In the genomic region with DNA sequence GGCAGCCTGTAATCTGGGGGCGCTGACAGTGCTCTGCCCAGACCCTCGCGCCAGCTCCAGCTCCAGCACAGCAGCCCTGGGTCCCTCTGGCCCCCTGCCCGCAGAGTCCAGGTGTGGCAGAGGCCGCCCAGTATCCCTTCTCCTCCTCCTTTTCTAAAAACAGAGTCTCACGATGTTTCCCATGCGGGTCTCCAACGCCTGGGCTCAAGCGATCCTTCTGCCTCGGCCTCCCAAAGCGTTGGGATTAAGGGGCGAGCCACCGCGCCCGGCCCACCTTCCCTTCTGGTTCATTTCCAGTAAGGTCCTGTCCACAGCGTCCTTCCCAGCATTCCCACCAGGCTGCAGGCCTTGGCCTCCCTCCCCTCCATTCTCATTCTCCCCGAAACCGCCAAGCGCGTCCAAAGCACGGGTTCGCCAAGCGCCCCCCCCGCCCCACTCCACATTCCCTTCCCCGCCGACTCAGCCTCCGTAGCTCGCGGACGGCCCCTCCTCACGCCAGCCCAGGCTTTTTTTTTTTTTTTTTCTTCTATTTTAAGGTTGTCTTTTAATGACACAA, we compare ENCODE assay signal across 1 cellular context.
TF ChIP-seq lines count a peak whose summit lies in the region.

No MANE protein-coding gene starts in this region.

TF ChIP-seq in GM23338, 12 proteins besides CTCF, POLR2A, EP300 and RAD21 (continued from another document):
- no peak for TF ChIP-seq STAT1 (IDR thresholded peaks at IDR 0.05; ENCODE audit: unreplicated experiment)
- TF ChIP-seq, protein P1, sequence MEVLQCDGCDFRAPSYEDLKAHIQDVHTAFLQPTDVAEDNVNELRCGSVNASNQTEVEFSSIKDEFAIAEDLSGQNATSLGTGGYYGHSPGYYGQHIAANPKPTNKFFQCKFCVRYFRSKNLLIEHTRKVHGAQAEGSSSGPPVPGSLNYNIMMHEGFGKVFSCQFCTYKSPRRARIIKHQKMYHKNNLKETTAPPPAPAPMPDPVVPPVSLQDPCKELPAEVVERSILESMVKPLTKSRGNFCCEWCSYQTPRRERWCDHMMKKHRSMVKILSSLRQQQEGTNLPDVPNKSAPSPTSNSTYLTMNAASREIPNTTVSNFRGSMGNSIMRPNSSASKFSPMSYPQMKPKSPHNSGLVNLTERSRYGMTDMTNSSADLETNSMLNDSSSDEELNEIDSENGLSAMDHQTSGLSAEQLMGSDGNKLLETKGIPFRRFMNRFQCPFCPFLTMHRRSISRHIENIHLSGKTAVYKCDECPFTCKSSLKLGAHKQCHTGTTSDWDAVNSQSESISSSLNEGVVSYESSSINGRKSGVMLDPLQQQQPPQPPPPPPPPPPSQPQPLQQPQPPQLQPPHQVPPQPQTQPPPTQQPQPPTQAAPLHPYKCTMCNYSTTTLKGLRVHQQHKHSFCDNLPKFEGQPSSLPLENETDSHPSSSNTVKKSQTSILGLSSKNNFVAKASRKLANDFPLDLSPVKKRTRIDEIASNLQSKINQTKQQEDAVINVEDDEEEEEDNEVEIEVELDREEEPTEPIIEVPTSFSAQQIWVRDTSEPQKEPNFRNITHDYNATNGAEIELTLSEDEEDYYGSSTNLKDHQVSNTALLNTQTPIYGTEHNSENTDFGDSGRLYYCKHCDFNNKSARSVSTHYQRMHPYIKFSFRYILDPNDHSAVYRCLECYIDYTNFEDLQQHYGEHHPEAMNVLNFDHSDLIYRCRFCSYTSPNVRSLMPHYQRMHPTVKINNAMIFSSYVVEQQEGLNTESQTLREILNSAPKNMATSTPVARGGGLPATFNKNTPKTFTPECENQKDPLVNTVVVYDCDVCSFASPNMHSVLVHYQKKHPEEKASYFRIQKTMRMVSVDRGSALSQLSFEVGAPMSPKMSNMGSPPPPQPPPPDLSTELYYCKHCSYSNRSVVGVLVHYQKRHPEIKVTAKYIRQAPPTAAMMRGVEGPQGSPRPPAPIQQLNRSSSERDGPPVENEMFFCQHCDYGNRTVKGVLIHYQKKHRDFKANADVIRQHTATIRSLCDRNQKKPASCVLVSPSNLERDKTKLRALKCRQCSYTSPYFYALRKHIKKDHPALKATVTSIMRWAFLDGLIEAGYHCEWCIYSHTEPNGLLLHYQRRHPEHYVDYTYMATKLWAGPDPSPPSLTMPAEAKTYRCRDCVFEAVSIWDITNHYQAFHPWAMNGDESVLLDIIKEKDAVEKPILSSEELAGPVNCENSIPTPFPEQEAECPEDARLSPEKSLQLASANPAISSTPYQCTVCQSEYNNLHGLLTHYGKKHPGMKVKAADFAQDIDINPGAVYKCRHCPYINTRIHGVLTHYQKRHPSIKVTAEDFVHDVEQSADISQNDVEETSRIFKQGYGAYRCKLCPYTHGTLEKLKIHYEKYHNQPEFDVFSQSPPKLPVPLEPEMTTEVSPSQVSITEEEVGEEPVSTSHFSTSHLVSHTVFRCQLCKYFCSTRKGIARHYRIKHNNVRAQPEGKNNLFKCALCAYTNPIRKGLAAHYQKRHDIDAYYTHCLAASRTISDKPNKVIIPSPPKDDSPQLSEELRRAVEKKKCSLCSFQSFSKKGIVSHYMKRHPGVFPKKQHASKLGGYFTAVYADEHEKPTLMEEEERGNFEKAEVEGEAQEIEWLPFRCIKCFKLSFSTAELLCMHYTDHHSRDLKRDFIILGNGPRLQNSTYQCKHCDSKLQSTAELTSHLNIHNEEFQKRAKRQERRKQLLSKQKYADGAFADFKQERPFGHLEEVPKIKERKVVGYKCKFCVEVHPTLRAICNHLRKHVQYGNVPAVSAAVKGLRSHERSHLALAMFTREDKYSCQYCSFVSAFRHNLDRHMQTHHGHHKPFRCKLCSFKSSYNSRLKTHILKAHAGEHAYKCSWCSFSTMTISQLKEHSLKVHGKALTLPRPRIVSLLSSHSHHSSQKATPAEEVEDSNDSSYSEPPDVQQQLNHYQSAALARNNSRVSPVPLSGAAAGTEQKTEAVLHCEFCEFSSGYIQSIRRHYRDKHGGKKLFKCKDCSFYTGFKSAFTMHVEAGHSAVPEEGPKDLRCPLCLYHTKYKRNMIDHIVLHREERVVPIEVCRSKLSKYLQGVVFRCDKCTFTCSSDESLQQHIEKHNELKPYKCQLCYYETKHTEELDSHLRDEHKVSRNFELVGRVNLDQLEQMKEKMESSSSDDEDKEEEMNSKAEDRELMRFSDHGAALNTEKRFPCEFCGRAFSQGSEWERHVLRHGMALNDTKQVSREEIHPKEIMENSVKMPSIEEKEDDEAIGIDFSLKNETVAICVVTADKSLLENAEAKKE (CRISPR knock-in tag; IDR thresholded peaks at IDR 0.05), result no peak
- TF ChIP-seq, protein P2, sequence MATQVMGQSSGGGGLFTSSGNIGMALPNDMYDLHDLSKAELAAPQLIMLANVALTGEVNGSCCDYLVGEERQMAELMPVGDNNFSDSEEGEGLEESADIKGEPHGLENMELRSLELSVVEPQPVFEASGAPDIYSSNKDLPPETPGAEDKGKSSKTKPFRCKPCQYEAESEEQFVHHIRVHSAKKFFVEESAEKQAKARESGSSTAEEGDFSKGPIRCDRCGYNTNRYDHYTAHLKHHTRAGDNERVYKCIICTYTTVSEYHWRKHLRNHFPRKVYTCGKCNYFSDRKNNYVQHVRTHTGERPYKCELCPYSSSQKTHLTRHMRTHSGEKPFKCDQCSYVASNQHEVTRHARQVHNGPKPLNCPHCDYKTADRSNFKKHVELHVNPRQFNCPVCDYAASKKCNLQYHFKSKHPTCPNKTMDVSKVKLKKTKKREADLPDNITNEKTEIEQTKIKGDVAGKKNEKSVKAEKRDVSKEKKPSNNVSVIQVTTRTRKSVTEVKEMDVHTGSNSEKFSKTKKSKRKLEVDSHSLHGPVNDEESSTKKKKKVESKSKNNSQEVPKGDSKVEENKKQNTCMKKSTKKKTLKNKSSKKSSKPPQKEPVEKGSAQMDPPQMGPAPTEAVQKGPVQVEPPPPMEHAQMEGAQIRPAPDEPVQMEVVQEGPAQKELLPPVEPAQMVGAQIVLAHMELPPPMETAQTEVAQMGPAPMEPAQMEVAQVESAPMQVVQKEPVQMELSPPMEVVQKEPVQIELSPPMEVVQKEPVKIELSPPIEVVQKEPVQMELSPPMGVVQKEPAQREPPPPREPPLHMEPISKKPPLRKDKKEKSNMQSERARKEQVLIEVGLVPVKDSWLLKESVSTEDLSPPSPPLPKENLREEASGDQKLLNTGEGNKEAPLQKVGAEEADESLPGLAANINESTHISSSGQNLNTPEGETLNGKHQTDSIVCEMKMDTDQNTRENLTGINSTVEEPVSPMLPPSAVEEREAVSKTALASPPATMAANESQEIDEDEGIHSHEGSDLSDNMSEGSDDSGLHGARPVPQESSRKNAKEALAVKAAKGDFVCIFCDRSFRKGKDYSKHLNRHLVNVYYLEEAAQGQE (IDR thresholded peaks at IDR 0.05; ENCODE audit: unreplicated experiment), result no peak
TF ChIP-seq in GM23338: peak in this region for 0.
